Comparison of ENCODE assay signal across 11 cellular contexts in the genomic region with DNA sequence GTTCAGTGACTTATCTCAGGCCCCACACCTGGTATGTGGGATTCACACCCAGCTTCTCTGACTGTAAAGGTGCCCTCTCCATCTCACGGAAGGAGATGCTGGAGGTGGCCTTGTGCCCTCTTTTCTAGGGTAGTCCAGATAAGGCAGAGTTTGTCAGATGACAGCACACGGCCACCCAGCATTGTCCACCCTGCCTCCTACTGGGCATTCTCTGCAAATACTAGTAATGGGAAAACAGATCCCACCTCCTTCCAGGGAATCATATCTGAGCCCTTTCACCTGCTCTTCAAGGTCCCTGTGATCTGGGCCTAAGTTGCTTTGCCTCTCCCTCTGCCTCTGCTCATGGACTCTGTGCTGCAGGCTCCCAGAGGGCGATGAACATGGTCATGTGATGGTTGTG.
A peak's percentile ranks its signal among the peaks of the same experiment; 100 is the strongest.
DNase-seq lines count a peak whose midpoint lies in the region; ATAC-seq and TF ChIP-seq lines count a peak whose summit lies in the region.
"Had no signal": no experiment of that assay in that cellular context is flagged by ENCODE, and none has a peak within 500 bp of the region (broad histone marks: within the 10 kb centered on the region; RNA-seq: fewer than 3 reads in every experiment).

No MANE protein-coding gene starts in this region.

- H2BK15ac ChIP-seq in neuronal stem cell (ENCODE audit: low read length): no peak overlapping the region

- H3K14ac ChIP-seq in neuronal stem cell (ENCODE audit: low read length): no peak overlapping the region

- H3K23ac ChIP-seq in neuronal stem cell (ENCODE audit: low read depth, low read length, poor library complexity): peak overlapping the region; percentile 11

- ATAC-seq in Right ventricle myocardium inferior (no peak), HG02623 (IDR thresholded peaks at IDR 0.05; ENCODE audit: unreplicated experiment) (no peak)
- ATAC-seq: sciatic nerve had no signal

- no peak overlapping the region for H4K91ac ChIP-seq in neuronal stem cell (ENCODE audit: low read depth, low read length, poor library complexity)

- H2BK12ac ChIP-seq in neuronal stem cell (ENCODE audit: low read length): no peak overlapping the region

- no peaks in the 10 kb centered on the region; the same call in 1 of the 2 replicates for H3K27me3 ChIP-seq in GM06990 (replicated peaks; ENCODE audit: control insufficient read depth, insufficient read depth, low read length)
- no peaks in the 10 kb centered on the region for H3K27me3 ChIP-seq in HL-60 (ENCODE audit: insufficient read depth, poor library complexity, severe bottlenecking)
- H3K27me3 ChIP-seq in neuronal stem cell (ENCODE audit: control insufficient read depth in 3 of 3, insufficient read depth in 3 of 3, low read depth in 1 of 3, low read length in 3 of 3): no peaks in the 10 kb centered on the region
- no peaks in the 10 kb centered on the region for H3K27me3 ChIP-seq in prostate gland (replicated peaks; ENCODE audit: insufficient read depth)

- H3K27ac ChIP-seq in HL-60 (replicated peaks) (no peak overlapping the region), neuronal stem cell (replicated peaks; ENCODE audit: low read length) (no peak overlapping the region), prostate gland (no peak overlapping the region)

- H2BK120ac ChIP-seq in neuronal stem cell (ENCODE audit: low read depth, low read length): no peak overlapping the region

- H3K4me2 ChIP-seq in neuronal stem cell (ENCODE audit: insufficient read depth, low read length, poor library complexity, severe bottlenecking): no peak overlapping the region

- no peak overlapping the region for H3K18ac ChIP-seq in neuronal stem cell (ENCODE audit: low read length)

- H3K36me3 ChIP-seq in GM06990 (ENCODE audit: control insufficient read depth, insufficient read depth, low read length) (no peaks in the 10 kb centered on the region), neuronal stem cell (replicated peaks in 1 of 2; ENCODE audit: control insufficient read depth in 2 of 2, insufficient read depth in 2 of 2, low read length in 2 of 2) (peaks cover 0 to 2% of the 10 kb centered on the region in 2 donors), prostate gland (no peaks in the 10 kb centered on the region)

- no peak for TF ChIP-seq POLR2A in prostate gland (IDR thresholded peaks at IDR 0.05)

- H3K9ac ChIP-seq in neuronal stem cell (ENCODE audit: low read depth, low read length, poor library complexity): no peak overlapping the region

- intact Hi-C loops in Right ventricle myocardium inferior (cut with DNase I) (no loop called here), prostate gland (cut with DNase I) (no loop called here)

- peaks cover 0 to 3% of the 10 kb centered on the region in 2 donors for H3K4me1 ChIP-seq in neuronal stem cell (ENCODE audit: control insufficient read depth in 2 of 2, insufficient read depth in 1 of 2, low read depth in 1 of 2, low read length in 2 of 2)
- no peaks in the 10 kb centered on the region for H3K4me1 ChIP-seq in prostate gland (replicated peaks)

- no peak overlapping the region for H2AFZ ChIP-seq in neuronal stem cell (ENCODE audit: low read length)

- peak; percentile 42 for TF ChIP-seq CTCF in GM06990 (IDR thresholded peaks at IDR 0.05; ENCODE audit: insufficient read depth, low read length, poor library complexity, severe bottlenecking)
- TF ChIP-seq CTCF in HL-60 (IDR thresholded peaks at IDR 0.05; ENCODE audit: insufficient read depth, low read length): peak; percentile 4
- TF ChIP-seq CTCF in cardiac fibroblast (IDR thresholded peaks at IDR 0.05; ENCODE audit: low read depth, low read length): peak; percentile 20
- TF ChIP-seq CTCF in prostate gland (IDR thresholded peaks at IDR 0.05): no peak

- H3K79me1 ChIP-seq in neuronal stem cell (ENCODE audit: low read depth, low read length): no peaks in the 10 kb centered on the region

- H3K4me3 ChIP-seq in GM06990 (replicated peaks; ENCODE audit: low read depth, low read length) (no peak overlapping the region), HL-60 (replicated peaks; ENCODE audit: insufficient read depth, low read length) (no peak overlapping the region), cardiac fibroblast (replicated peaks in 1 of 2; ENCODE audit: low read depth in 2 of 2, low read length in 2 of 2) (no peak overlapping the region), neuronal stem cell (ENCODE audit: low read length in 2 of 2) (no peak overlapping the region), prostate gland (no peak overlapping the region)

- no CpG with 5 or more reads among the region's 3 CpGs for WGBS in neuronal stem cell (ENCODE audit: extremely low coverage in 2 of 2, insufficient read length in 2 of 2, insufficient replicate concordance in 1 of 2), 2 donors
- 88% methylated on average over 3 of the region's 3 CpGs for WGBS in prostate gland

- no peak overlapping the region for H2AK5ac ChIP-seq in neuronal stem cell (ENCODE audit: low read depth, low read length)

- no peak overlapping the region for H3K4ac ChIP-seq in neuronal stem cell (ENCODE audit: low read length)

- H4K8ac ChIP-seq in neuronal stem cell (ENCODE audit: low read depth, low read length): no peak overlapping the region

- no peak for DNase-seq in GM06990 (ENCODE audit: extremely low read depth, insufficient read length)
- DNase-seq in HL-60 (ENCODE audit: low read depth in 1 of 2, low spot score in 1 of 2): no peak
- DNase-seq in cardiac fibroblast (ENCODE audit: low read depth in 2 of 2): no peak
- DNase-seq in neuronal stem cell (ENCODE audit: low spot score): no peak
- no peak for DNase-seq in Right ventricle myocardium inferior (ENCODE audit: missing footprints)
- DNase-seq in prostate gland (ENCODE audit: low spot score): no peak
- DNase-seq: activated CD4-positive, alpha-beta memory T cell treated with anti-CD3 and anti-CD28 coated beads, Interleukin-2, amount 10 ng/mL, durations not matched to agents 7 days and 5 days; activated gamma-delta T cell treated with Interleukin-2 at 50 U/mL for 16 hours; MM.1S had no signal

- no peak overlapping the region for H2BK5ac ChIP-seq in neuronal stem cell (ENCODE audit: low read length)

- H3K9me3 ChIP-seq in neuronal stem cell (replicated peaks in 1 of 2; ENCODE audit: control insufficient read depth in 2 of 2, insufficient read depth in 1 of 2, low read depth in 1 of 2, low read length in 2 of 2) (peaks cover 0 to 2% of the 10 kb centered on the region in 2 donors), prostate gland (no peaks in the 10 kb centered on the region)

Comparison
In these comparisons a context has a peak if more than half of its experiments do, and no peak if none do; other contexts are left out.
1. CTCF ChIP-seq: peak in GM06990 (single experiment), HL-60 (single experiment) and cardiac fibroblast (single experiment); none in prostate gland (0 of 4).